In the genomic region with DNA sequence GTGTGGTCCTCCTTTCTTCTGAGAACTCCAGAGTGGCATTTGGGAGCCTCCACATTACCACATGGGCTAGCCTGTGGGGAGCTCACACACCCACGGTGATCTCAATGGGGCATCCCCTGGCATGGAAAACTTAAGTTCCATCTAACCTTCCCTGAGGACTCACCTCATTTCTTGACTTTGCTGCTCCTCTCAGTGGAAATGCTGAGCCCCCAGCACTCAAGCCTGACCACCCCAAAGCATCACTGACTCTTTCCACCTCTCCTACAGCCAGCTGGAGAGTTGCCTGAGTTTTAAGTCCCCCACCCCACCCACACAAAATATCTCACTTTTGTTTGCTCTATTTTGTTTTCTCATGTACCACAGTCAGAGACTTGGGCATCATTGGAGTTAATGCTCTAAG, we compare ENCODE assay signal across 20 cellular contexts.
"Had no signal": no experiment of that assay in that cellular context is flagged by ENCODE, and none has a peak within 500 bp of the region (broad histone marks: within the 10 kb centered on the region; RNA-seq: fewer than 3 reads in every experiment).

No MANE protein-coding gene starts in this region.

- ATAC-seq: HepG2 had no signal

- DNase-seq: IMR-90, Karpas-422, KG1, MM.1S, NCI-H1092 treated with DMSO at 0.1 percent for 48 hours, NCI-H1436, NCI-H187, NCI-H2029, NCI-H2081 treated with DMSO at 0.1 percent for 48 hours, NCI-H2171, NCI-H226, NCI-H446, NCI-H510A, NCI-H524 treated with DMSO at 0.1 percent for 48 hours, NCI-H69, NCI-H774, Right ventricle myocardium superior, RPMI8226, SIG-M5 had no signal
